ENCODE assay signal across 19 cellular contexts in the genomic region with DNA sequence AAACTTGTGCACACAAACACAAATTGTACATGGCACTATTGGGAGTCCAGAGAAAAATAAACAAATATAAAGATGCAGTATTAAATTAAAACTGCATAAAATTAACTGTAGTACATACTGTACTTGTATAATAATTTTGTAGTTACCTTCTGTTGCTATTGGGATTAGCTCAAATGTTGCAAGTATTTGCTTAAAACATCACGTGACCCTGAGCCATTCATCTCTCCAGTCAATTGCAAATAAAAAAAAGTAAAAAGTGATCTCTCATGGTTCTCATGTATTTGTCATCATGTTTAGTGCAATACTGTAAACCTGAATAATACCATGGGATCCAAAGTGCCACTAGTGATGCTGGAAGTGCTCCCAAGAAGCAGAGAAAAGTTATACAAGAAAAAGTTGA.
"Had no signal": no experiment of that assay in that cellular context is flagged by ENCODE, and none has a peak within 500 bp of the region (broad histone marks: within the 10 kb centered on the region; RNA-seq: fewer than 3 reads in every experiment).

No MANE protein-coding gene starts in this region.

- H3K4me3 ChIP-seq: colonic mucosa, lung, upper lobe of right lung had no signal

- DNase-seq: activated CD4-positive, alpha-beta T cell treated with anti-CD3 and anti-CD28 coated beads, Interleukin-2, amount 50 U/mL, for 4 hours; activated effector memory CD4-positive, alpha-beta T cell treated with anti-CD3 and anti-CD28 coated beads, Interleukin-2, amount 50 U/mL, for 16 hours; activated naive CD4-positive, alpha-beta T cell treated with anti-CD3 and anti-CD28 coated beads, Interleukin-2, amount 50 U/mL, for 16 hours; activated T-cell treated with anti-CD3 and anti-CD28 coated beads, Interleukin-2, amount 50 U/mL, for 72 hours; aorta; brain microvascular endothelial cell; colonic mucosa; erythroblast; foreskin melanocyte; hypothalamus; retina; stimulated activated naive B cell treated with anti-CD40 and anti-IgM and Interleukin-4, amounts not matched to agents 10 μg/mL and 1 μg/mL and 100 μg/mL, for 72 hours; upper lobe of right lung; WERI-Rb-1 had no signal

- H3K4me1 ChIP-seq: colonic mucosa, upper lobe of right lung had no signal

- ATAC-seq: activated T-cell treated with anti-CD3 and anti-CD28 coated beads, Interleukin-2, amount 50 U/mL, for 72 hours; left lobe of liver; natural killer cell treated with Interleukin-12 subunit alpha and Interleukin-12 subunit beta and Interleukin-15 and Interleukin-18, amount 100 ng/mL, for 72 hours; stimulated activated naive B cell treated with anti-CD40 and anti-IgM and Interleukin-4, amounts not matched to agents 10 μg/mL and 1 μg/mL and 100 μg/mL, for 72 hours; upper lobe of right lung had no signal

- H3K9me3 ChIP-seq: colonic mucosa, neutrophil, upper lobe of right lung had no signal

- FAIRE-seq: keratinocyte had no signal

- H3K27ac ChIP-seq: brain microvascular endothelial cell, colonic mucosa, neutrophil, upper lobe of right lung, WERI-Rb-1 had no signal
